ENCODE assay signal across 29 cellular contexts in the genomic region with DNA sequence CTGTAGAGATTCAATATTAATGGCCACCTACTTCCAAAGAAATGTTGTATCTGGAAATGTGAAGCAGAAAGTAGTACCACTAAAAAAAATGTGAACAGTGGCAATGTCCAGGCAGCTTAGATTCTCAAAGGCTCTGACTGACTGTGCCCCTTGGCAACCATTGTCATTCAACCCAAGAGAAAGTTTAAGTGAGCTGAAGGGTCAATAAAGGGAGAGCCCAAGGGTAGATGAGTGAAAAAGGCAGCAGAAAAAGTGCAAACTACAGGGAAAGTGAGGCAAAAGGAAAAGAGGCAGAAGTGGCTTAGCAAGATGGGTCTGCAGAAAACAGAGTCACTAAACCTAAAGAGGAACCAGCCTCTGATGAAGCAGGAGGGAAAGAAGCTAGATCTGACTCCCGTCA.
"Had no signal": no experiment of that assay in that cellular context is flagged by ENCODE, and none has a peak within 500 bp of the region (broad histone marks: within the 10 kb centered on the region; RNA-seq: fewer than 3 reads in every experiment).

No MANE protein-coding gene starts in this region.

- H3K9me3 ChIP-seq: ovary, psoas muscle, thoracic aorta, thyroid gland, tibial nerve, upper lobe of left lung, vagina had no signal

- DNase-seq: naive thymus-derived CD8-positive, alpha-beta T cell; nephron progenitor cell; occipital lobe; ovary; posterior cingulate gyrus; psoas muscle; right cardiac atrium; stimulated activated CD4-positive, alpha-beta T cell treated with anti-CD3 and anti-CD28 coated beads, Interleukin-15, amount 100 ng/mL, for 24 hours; stimulated activated CD4-positive, alpha-beta T cell treated with anti-CD3 and anti-CD28 coated beads, Interleukin-2, amount 100 ng/mL, for 24 hours; stimulated activated CD4-positive, alpha-beta T cell treated with anti-CD3 and anti-CD28 coated beads, Interleukin-2, amount 100 ng/mL, for 48 hours; stimulated activated CD4-positive, alpha-beta T cell treated with anti-CD3 and anti-CD28 coated beads, Interleukin-4, amount 100 ng/mL, for 24 hours; stimulated activated naive B cell treated with anti-CD40 and anti-IgM and Interleukin-4, amounts not matched to agents 10 μg/mL and 1 μg/mL and 100 μg/mL, for 72 hours; stimulated activated naive CD4-positive, alpha-beta T cell treated with Interleukin-2 at 50 U/mL for 16 hours; stomach; thyroid gland; trophoblast cell; upper lobe of left lung had no signal

- H3K27ac Mint-ChIP-seq: naive thymus-derived CD8-positive, alpha-beta T cell; natural killer cell treated with Interleukin-12 subunit alpha and Interleukin-12 subunit beta and Interleukin-15 and Interleukin-18, amount 100 ng/mL, for 72 hours; progenitor cell of endocrine pancreas; stimulated activated effector memory CD8-positive, alpha-beta T cell treated with anti-CD3 and anti-CD28 coated beads, Interleukin-12 subunit alpha, Interleukin-12 subunit beta, amount 100 ng/mL, for 72 hours; stimulated activated naive B cell treated with anti-CD40 and anti-IgM and Interleukin-4, amounts not matched to agents 10 μg/mL and 1 μg/mL and 100 μg/mL, for 72 hours; stimulated activated naive CD8-positive, alpha-beta T cell treated with anti-CD3 and anti-CD28 coated beads, Interleukin-15, Interleukin-2, amounts not matched to agents 100 ng/mL and 50 ng/mL, for 24 hours had no signal

- H3K9ac ChIP-seq: parathyroid adenoma had no signal

- H3K27ac ChIP-seq: ovary, parathyroid adenoma, psoas muscle, skin epidermis, stomach, thoracic aorta, thyroid gland, tibial nerve, upper lobe of left lung, vagina had no signal

- H3K4me1 Mint-ChIP-seq: naive thymus-derived CD8-positive, alpha-beta T cell; nephron progenitor cell; stimulated activated effector memory CD8-positive, alpha-beta T cell treated with anti-CD3 and anti-CD28 coated beads, Interleukin-12 subunit alpha, Interleukin-12 subunit beta, amount 100 ng/mL, for 72 hours; stimulated activated naive B cell treated with anti-CD40 and anti-IgM and Interleukin-4, amounts not matched to agents 10 μg/mL and 1 μg/mL and 100 μg/mL, for 72 hours had no signal

- H3K4me3 ChIP-seq: ovary, psoas muscle, skin epidermis, stomach, thoracic aorta, thyroid gland, tibial nerve, upper lobe of left lung, vagina had no signal

- H3K27me3 Mint-ChIP-seq: naive thymus-derived CD8-positive, alpha-beta T cell; natural killer cell treated with Interleukin-12 subunit alpha and Interleukin-12 subunit beta and Interleukin-15 and Interleukin-18, amount 100 ng/mL, for 72 hours; progenitor cell of endocrine pancreas; stimulated activated naive B cell treated with anti-CD40 and anti-IgM and Interleukin-4, amounts not matched to agents 10 μg/mL and 1 μg/mL and 100 μg/mL, for 72 hours; stimulated activated naive CD8-positive, alpha-beta T cell treated with anti-CD3 and anti-CD28 coated beads, Interleukin-15, Interleukin-2, amounts not matched to agents 100 ng/mL and 50 ng/mL, for 24 hours had no signal

- H2AFZ ChIP-seq: parathyroid adenoma had no signal

- FAIRE-seq: urothelium cell line had no signal

- H3K79me2 ChIP-seq: parathyroid adenoma had no signal

- H3K4me3 Mint-ChIP-seq: naive thymus-derived CD8-positive, alpha-beta T cell; natural killer cell treated with Interleukin-12 subunit alpha and Interleukin-12 subunit beta and Interleukin-15 and Interleukin-18, amount 100 ng/mL, for 72 hours; nephron progenitor cell; neural crest cell; stimulated activated effector memory CD8-positive, alpha-beta T cell treated with anti-CD3 and anti-CD28 coated beads, Interleukin-12 subunit alpha, Interleukin-12 subunit beta, amount 100 ng/mL, for 72 hours; stimulated activated naive B cell treated with anti-CD40 and anti-IgM and Interleukin-4, amounts not matched to agents 10 μg/mL and 1 μg/mL and 100 μg/mL, for 72 hours; stimulated activated naive CD8-positive, alpha-beta T cell treated with anti-CD3 and anti-CD28 coated beads, Interleukin-15, Interleukin-2, amounts not matched to agents 100 ng/mL and 50 ng/mL, for 24 hours had no signal

- H3K36me3 Mint-ChIP-seq: naive thymus-derived CD8-positive, alpha-beta T cell; natural killer cell treated with Interleukin-12 subunit alpha and Interleukin-12 subunit beta and Interleukin-15 and Interleukin-18, amount 100 ng/mL, for 72 hours; stimulated activated effector memory CD8-positive, alpha-beta T cell treated with anti-CD3 and anti-CD28 coated beads, Interleukin-12 subunit alpha, Interleukin-12 subunit beta, amount 100 ng/mL, for 72 hours; stimulated activated naive B cell treated with anti-CD40 and anti-IgM and Interleukin-4, amounts not matched to agents 10 μg/mL and 1 μg/mL and 100 μg/mL, for 72 hours had no signal

- H3K4me1 ChIP-seq: parathyroid adenoma, psoas muscle, stomach, thyroid gland, tibial nerve, upper lobe of left lung, vagina had no signal

- H3K36me3 ChIP-seq: ovary, stomach, thoracic aorta, thyroid gland, tibial nerve, upper lobe of left lung, vagina had no signal

- H3K27me3 ChIP-seq: ovary, stomach, thyroid gland, tibial nerve, upper lobe of left lung, vagina had no signal

- ATAC-seq: naive thymus-derived CD8-positive, alpha-beta T cell; natural killer cell treated with Interleukin-12 subunit alpha and Interleukin-12 subunit beta and Interleukin-15 and Interleukin-18, amount 100 ng/mL, for 72 hours; psoas muscle; right cardiac atrium; sciatic nerve; stimulated activated effector memory CD8-positive, alpha-beta T cell treated with anti-CD3 and anti-CD28 coated beads, Interleukin-12 subunit alpha, Interleukin-12 subunit beta, amount 100 ng/mL, for 72 hours; stimulated activated naive B cell treated with anti-CD40 and anti-IgM and Interleukin-4, amounts not matched to agents 10 μg/mL and 1 μg/mL and 100 μg/mL, for 72 hours had no signal
